8 cellular contexts compared by ENCODE assay signal in the genomic region with DNA sequence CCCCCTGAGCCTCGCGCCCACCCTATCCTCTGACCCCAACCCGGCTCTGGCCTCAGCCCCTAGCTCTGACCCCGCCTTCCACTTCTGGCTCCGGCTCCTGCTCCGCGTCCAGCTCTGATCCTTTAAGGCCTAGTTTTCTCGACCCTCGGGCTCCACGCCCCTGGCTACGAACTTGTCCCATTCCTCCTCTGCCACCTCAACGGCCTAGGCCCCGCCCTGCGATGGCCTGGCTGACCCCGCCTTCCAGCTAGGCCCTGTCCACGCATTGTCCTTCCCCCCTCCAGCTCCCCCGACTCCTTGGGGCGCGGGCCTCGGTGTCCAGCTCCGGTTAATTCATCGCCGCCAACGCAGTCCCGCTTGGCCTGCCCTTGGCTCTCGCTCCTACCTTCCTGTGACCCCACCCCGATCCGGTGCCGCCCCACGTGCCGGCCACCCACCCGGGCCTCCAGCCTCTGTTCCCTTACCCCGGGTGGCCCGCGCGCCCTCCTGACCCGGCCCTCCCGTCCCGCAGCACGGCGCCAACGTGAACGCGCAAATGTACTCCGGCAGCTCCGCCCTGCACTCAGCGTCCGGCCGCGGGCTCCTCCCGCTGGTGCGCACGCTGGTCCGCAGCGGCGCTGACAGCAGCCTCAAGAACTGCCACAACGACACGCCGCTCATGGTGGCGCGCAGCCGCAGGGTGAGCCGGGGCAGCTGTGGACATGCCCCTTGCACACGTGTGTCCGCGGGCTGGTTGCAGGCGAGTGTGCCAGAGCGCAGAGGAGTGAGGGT. TPM values are rescaled to one million over a fixed set of nuclear protein-coding genes. Genes with fewer than 3 reads are reported as not detected.
DNase-seq lines count a peak whose midpoint lies in the region; ATAC-seq, FAIRE-seq and TF ChIP-seq lines count a peak whose summit lies in the region.

No MANE protein-coding gene starts in this region.

- peak overlapping the region; percentile 81 for H3K27ac ChIP-seq in skeletal muscle tissue (ENCODE audit: low read depth, low read length)

- peaks cover 47 to 56% (median 49%) of the 10 kb centered on the region in 3 donors for H3K4me1 ChIP-seq in skeletal muscle tissue (ENCODE audit: control insufficient read depth in 3 of 3, insufficient read depth in 3 of 3, low read length in 3 of 3)

- DNase-seq in HTR-8/SVneo (ENCODE audit: insufficient read length, low spot score), result no peak
- DNase-seq in choroid plexus epithelial cell (ENCODE audit: low read depth), result peak; percentile 75
- DNase-seq in kidney epithelial cell (ENCODE audit: low read depth), result no peak
- DNase-seq in SW 1271 (lab: John Stamatoyannopoulos, UW), result no peak
- DNase-seq in activated CD4-positive, alpha-beta T cell treated with anti-CD3 and anti-CD28 coated beads, Interleukin-2, amount 50 U/mL, for 4 hours, result no peak

- no peaks in the 10 kb centered on the region for H3K9me3 ChIP-seq in skeletal muscle tissue (ENCODE audit: control insufficient read depth in 3 of 3, low read length in 3 of 3)

- H3K27me3 ChIP-seq in kidney epithelial cell (ENCODE audit: control insufficient read depth, insufficient read depth, low read length) (no peaks in the 10 kb centered on the region), skeletal muscle tissue (ENCODE audit: control insufficient read depth in 3 of 3, insufficient read depth in 3 of 3, low read length in 3 of 3) (no peaks in the 10 kb centered on the region)

- ATAC-seq in HG03439 (IDR thresholded peaks at IDR 0.05; ENCODE audit: unreplicated experiment) (no peak), GM19452 (IDR thresholded peaks at IDR 0.05; ENCODE audit: unreplicated experiment) (no peak)

- H3K36me3 ChIP-seq in kidney epithelial cell (ENCODE audit: control insufficient read depth, insufficient read depth, low read length), result peaks cover 8% of the 10 kb centered on the region
- H3K36me3 ChIP-seq in skeletal muscle tissue (ENCODE audit: control insufficient read depth in 3 of 3, insufficient read depth in 3 of 3, low read length in 3 of 3), result peaks cover 11 to 24% (median 19%) of the 10 kb centered on the region in 3 donors

- peak overlapping the region; percentile 58 for H3K4me3 ChIP-seq in choroid plexus epithelial cell (ENCODE audit: low read depth, low read length)
- peak overlapping the region; percentile 23 for H3K4me3 ChIP-seq in kidney epithelial cell (ENCODE audit: low read depth, low read length)
- peak overlapping the region; percentile 74 to 83 (median 74) for H3K4me3 ChIP-seq in skeletal muscle tissue (ENCODE audit: low read length in 3 of 3)

- peak; percentile 16 for TF ChIP-seq CTCF in choroid plexus epithelial cell (conservative IDR thresholded peaks at IDR 0.05; ENCODE audit: low read depth, low read length)
- TF ChIP-seq CTCF in kidney epithelial cell (IDR thresholded peaks at IDR 0.05; ENCODE audit: insufficient read depth, low read length, poor library complexity, severe bottlenecking), result no peak

- peak; percentile 64 for FAIRE-seq in HTR-8/SVneo (lab: Jason Lieb, UNC)

- H3K9ac ChIP-seq in skeletal muscle tissue (ENCODE audit: low read depth in 1 of 3, low read length in 3 of 3), result peak overlapping the region; percentile 75 to 87 (median 80)

RNA-seq across cellular contexts. Expression of a gene that starts 9.4 kb away (rescaled TPM):
- 16.2 and 19.1 TPM in 2 replicates for total RNA-seq in kidney epithelial cell
- total RNA-seq in skeletal muscle tissue, result 3.1 TPM

RNA-seq across cellular contexts. Expression of a gene that starts 19.8 kb away (rescaled TPM):
- total RNA-seq in kidney epithelial cell (8.8 and 9.9 TPM in 2 replicates), skeletal muscle tissue (not detected)

RNA-seq across cellular contexts. Expression of a gene that starts 51.0 kb away (rescaled TPM):
- 27.6 and 29.6 TPM in 2 replicates for total RNA-seq in kidney epithelial cell
- 89.8 TPM for total RNA-seq in skeletal muscle tissue

RNA-seq across cellular contexts. Expression of a gene that starts 59.0 kb away (rescaled TPM):
- total RNA-seq in kidney epithelial cell (not detected in 2 replicates), skeletal muscle tissue (1.0 TPM)

Comparison
In these comparisons a context has a peak if more than half of its experiments do, and no peak if none do; other contexts are left out.
1. H3K4me3 ChIP-seq: peak in every context shown above with its lines; median percentile 74 in skeletal muscle tissue; 58 in choroid plexus epithelial cell; 23 in kidney epithelial cell.